ENCODE assay signal across 9 cellular contexts in the genomic region with DNA sequence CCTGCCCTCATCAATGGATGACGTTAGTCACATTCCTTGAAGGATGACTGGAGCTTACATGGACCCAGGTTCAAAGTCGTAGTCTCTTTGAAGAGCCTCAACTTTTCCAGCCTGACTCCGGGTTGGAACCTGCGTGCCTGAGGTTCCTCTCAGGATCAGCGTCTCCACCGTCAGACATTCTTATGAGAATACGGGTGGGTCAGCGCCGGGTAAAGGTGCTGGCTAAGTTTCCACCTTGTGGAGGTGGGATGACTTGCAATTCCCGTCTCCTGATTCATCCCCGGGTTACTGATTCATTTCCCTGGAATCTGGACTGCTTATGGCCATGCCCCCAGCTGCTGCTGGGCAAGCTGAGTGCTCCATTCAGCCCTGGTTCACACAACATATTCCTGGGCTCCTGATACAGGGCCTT. TPM values are rescaled to one million over a fixed set of nuclear protein-coding genes. Genes with fewer than 3 reads are reported as not detected.
DNase-seq lines count a peak whose midpoint lies in the region; ATAC-seq and TF ChIP-seq lines count a peak whose summit lies in the region.
"Had no signal": no experiment of that assay in that cellular context is flagged by ENCODE, and none has a peak within 500 bp of the region (broad histone marks: within the 10 kb centered on the region; RNA-seq: fewer than 3 reads in every experiment).

No MANE protein-coding gene starts in this region.

- in situ Hi-C loops in gastrocnemius medialis (cut with MboI; ENCODE audit: low sequenced_read_pairs in 4 of 4): loop anchor here in 1 of 4 donors (10.0 kb wide), 1 partner anchor 309 kb away; no protein-coding TSS in a partner anchor

- TF ChIP-seq CTCF in GM23338 (conservative IDR thresholded peaks at IDR 0.05; ENCODE audit: low read depth in 2 of 2): peak; percentile 20 to 22; a peak in 2 of 4 replicates
- TF ChIP-seq CTCF in fibroblast of mammary gland (conservative IDR thresholded peaks at IDR 0.05; ENCODE audit: control insufficient read depth, insufficient read depth, low read depth, low read length): no peak
- TF ChIP-seq CTCF in gastrocnemius medialis (IDR thresholded peaks at IDR 0.05 in 4 of 5, conservative IDR thresholded peaks at IDR 0.05 in 1 of 5): no peak

- H3K36me3 ChIP-seq in GM23338 (ENCODE audit: insufficient read depth) (no peaks in the 10 kb centered on the region), SJSA1 (no peaks in the 10 kb centered on the region), gastrocnemius medialis (no peaks in the 10 kb centered on the region)

- no peaks in the 10 kb centered on the region; the same call in 1 of the 2 replicates for H3K9me3 ChIP-seq in SJSA1 (replicated peaks)
- no peaks in the 10 kb centered on the region for H3K9me3 ChIP-seq in gastrocnemius medialis

- H3K27ac ChIP-seq in GM23338 (ENCODE audit: low read depth): no peak overlapping the region
- peak overlapping the region; percentile 78 for H3K27ac ChIP-seq in SJSA1
- no peak overlapping the region for H3K27ac ChIP-seq in gastrocnemius medialis

- intact Hi-C loops in posterior vena cava (cut with DNase I) (no loop called here), gastrocnemius medialis (cut with DNase I; ENCODE audit: low total_unique reads) (loop anchor here (10.0 kb wide), 1 partner anchor 289 kb away; no protein-coding TSS in a partner anchor)

- H3K27ac Mint-ChIP-seq in GM23338: no peak overlapping the region

- no peak overlapping the region for H3K4me2 ChIP-seq in GM23338

- H3K27me3 ChIP-seq in GM23338 (ENCODE audit: insufficient read depth) (no peaks in the 10 kb centered on the region; the same call in 1 of the 2 replicates), SJSA1 (replicated peaks) (no peaks in the 10 kb centered on the region), gastrocnemius medialis (peaks cover 0 to 10% (median 0%) of the 10 kb centered on the region in 3 donors)

- DNase-seq in GM23338 (ENCODE audit: low spot score) (peak; percentile 69), SJSA1 (ENCODE audit: low read depth in 1 of 2, low spot score in 2 of 2) (peak; percentile 89 to 90), fibroblast of mammary gland (ENCODE audit: low read depth) (peak; percentile 70), posterior vena cava (ENCODE audit: low spot score) (peak; percentile 47), gastrocnemius medialis (no peak), superior temporal gyrus (ENCODE audit: extremely low spot score) (no peak), NCI-H1436 (lab: John Stamatoyannopoulos, UW) (no peak)
- no peak for DNase-seq in activated naive CD4-positive, alpha-beta T cell treated with Interleukin-2 at 50 U/mL for 16 hours
- DNase-seq: left cardiac atrium had no signal

- no peak overlapping the region for H3K4me3 Mint-ChIP-seq in GM23338

- no peaks in the 10 kb centered on the region for H4K20me1 ChIP-seq in GM23338 (replicated peaks; ENCODE audit: insufficient read depth)

- H3K4me3 ChIP-seq in GM23338: no peak overlapping the region
- no peak overlapping the region for H3K4me3 ChIP-seq in SJSA1
- no peak overlapping the region for H3K4me3 ChIP-seq in fibroblast of mammary gland (ENCODE audit: control insufficient read depth, low read depth, low read length)
- no peak overlapping the region for H3K4me3 ChIP-seq in gastrocnemius medialis

- no peaks in the 10 kb centered on the region for H3K36me3 Mint-ChIP-seq in GM23338 (ENCODE audit: low read depth)

- H3F3A ChIP-seq in GM23338 (replicated peaks; ENCODE audit: low read depth): no peaks in the 10 kb centered on the region

- H3K27me3 Mint-ChIP-seq in GM23338 (ENCODE audit: insufficient read depth, low read depth, poor library complexity): peaks cover 13% of the 10 kb centered on the region

- ATAC-seq in GM23338: peak; percentile 17
- ATAC-seq in gastrocnemius medialis: no peak

- H3K9me3 Mint-ChIP-seq in GM23338: no peaks in the 10 kb centered on the region

- no peak for TF ChIP-seq POLR2A in gastrocnemius medialis (IDR thresholded peaks at IDR 0.05)

- H3K79me2 ChIP-seq in GM23338 (replicated peaks; ENCODE audit: insufficient read depth): no peaks in the 10 kb centered on the region

- peak overlapping the region; percentile 70; the same call in 1 of the 2 replicates for H2AFZ ChIP-seq in GM23338

- H3K9me2 ChIP-seq in GM23338 (ENCODE audit: insufficient read depth): no peaks in the 10 kb centered on the region

- H3K4me1 ChIP-seq in GM23338 (ENCODE audit: insufficient read depth) (peaks cover 4% of the 10 kb centered on the region), SJSA1 (replicated peaks) (peaks cover 18% of the 10 kb centered on the region), gastrocnemius medialis (no peaks in the 10 kb centered on the region)

- peaks cover 7% of the 10 kb centered on the region for H3K4me1 Mint-ChIP-seq in GM23338

TF ChIP-seq in GM23338, 12 proteins besides CTCF, POLR2A, EP300 and RAD21 (continues in another document):
- TF ChIP-seq STAT1 (IDR thresholded peaks at IDR 0.05; ENCODE audit: unreplicated experiment) (no peak), EZH2 (IDR thresholded peaks at IDR 0.05; ENCODE audit: low read depth, unreplicated experiment) (no peak), CREB1 (CRISPR knock-in tag; IDR thresholded peaks at IDR 0.05; ENCODE audit: low read depth) (no peak), POLR2AphosphoS5 (IDR thresholded peaks at IDR 0.05; ENCODE audit: low read depth) (no peak), ZNF114 (CRISPR knock-in tag; IDR thresholded peaks at IDR 0.05) (no peak), EZH2phosphoT487 (IDR thresholded peaks at IDR 0.05; ENCODE audit: unreplicated experiment) (no peak), NANOG (IDR thresholded peaks at IDR 0.05; ENCODE audit: borderline replicate concordance) (no peak), ZNF331 (CRISPR knock-in tag; IDR thresholded peaks at IDR 0.05; ENCODE audit: low read depth) (no peak)
- TF ChIP-seq, protein P1, sequence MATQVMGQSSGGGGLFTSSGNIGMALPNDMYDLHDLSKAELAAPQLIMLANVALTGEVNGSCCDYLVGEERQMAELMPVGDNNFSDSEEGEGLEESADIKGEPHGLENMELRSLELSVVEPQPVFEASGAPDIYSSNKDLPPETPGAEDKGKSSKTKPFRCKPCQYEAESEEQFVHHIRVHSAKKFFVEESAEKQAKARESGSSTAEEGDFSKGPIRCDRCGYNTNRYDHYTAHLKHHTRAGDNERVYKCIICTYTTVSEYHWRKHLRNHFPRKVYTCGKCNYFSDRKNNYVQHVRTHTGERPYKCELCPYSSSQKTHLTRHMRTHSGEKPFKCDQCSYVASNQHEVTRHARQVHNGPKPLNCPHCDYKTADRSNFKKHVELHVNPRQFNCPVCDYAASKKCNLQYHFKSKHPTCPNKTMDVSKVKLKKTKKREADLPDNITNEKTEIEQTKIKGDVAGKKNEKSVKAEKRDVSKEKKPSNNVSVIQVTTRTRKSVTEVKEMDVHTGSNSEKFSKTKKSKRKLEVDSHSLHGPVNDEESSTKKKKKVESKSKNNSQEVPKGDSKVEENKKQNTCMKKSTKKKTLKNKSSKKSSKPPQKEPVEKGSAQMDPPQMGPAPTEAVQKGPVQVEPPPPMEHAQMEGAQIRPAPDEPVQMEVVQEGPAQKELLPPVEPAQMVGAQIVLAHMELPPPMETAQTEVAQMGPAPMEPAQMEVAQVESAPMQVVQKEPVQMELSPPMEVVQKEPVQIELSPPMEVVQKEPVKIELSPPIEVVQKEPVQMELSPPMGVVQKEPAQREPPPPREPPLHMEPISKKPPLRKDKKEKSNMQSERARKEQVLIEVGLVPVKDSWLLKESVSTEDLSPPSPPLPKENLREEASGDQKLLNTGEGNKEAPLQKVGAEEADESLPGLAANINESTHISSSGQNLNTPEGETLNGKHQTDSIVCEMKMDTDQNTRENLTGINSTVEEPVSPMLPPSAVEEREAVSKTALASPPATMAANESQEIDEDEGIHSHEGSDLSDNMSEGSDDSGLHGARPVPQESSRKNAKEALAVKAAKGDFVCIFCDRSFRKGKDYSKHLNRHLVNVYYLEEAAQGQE (IDR thresholded peaks at IDR 0.05; ENCODE audit: unreplicated experiment): no peak
- TF ChIP-seq, protein P2, sequence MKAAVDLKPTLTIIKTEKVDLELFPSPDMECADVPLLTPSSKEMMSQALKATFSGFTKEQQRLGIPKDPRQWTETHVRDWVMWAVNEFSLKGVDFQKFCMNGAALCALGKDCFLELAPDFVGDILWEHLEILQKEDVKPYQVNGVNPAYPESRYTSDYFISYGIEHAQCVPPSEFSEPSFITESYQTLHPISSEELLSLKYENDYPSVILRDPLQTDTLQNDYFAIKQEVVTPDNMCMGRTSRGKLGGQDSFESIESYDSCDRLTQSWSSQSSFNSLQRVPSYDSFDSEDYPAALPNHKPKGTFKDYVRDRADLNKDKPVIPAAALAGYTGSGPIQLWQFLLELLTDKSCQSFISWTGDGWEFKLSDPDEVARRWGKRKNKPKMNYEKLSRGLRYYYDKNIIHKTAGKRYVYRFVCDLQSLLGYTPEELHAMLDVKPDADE (IDR thresholded peaks at IDR 0.05): no peak

RNA-seq across cellular contexts. Expression of a gene that starts 38.9 kb away (rescaled TPM):
- 49.8 and 62.3 TPM in 2 replicates for total RNA-seq in GM23338 (2014; rRNA removed; shearing (Covaris generic))
- polyA plus RNA-seq in GM23338 (2016; fragmentation: Nextera tagmentation; extraction: Ambion mirVana): 9.5 and 10.5 TPM in 2 replicates
- 9.8 and 10.7 TPM in 2 replicates for total RNA-seq in SJSA1 (2014; rRNA removed; shearing (Covaris generic))
- total RNA-seq in posterior vena cava: 10 to 100 TPM; 38.2 to 45.2 TPM
- 1 to 10 TPM in 3 of 4 donors, under 1 TPM in 1; 0.90 to 5.1 (median 2.7) TPM for total RNA-seq in gastrocnemius medialis

Comparison
In these comparisons a context has a peak if more than half of its experiments do, and no peak if none do; other contexts are left out.
1. DNase-seq: peak in GM23338 (single experiment), SJSA1 (2 of 2), fibroblast of mammary gland (single experiment) and posterior vena cava (single experiment); none in gastrocnemius medialis (0 of 2), activated naive CD4-positive, alpha-beta T cell treated with Interleukin-2 at 50 U/mL for 16 hours (single experiment), superior temporal gyrus (single experiment) and NCI-H1436 (single experiment).
2. CTCF ChIP-seq: peak in GM23338 (2 of 2); none in fibroblast of mammary gland (single experiment) and gastrocnemius medialis (0 of 5).